Comparison of ENCODE assay signal across 10 cellular contexts in the genomic region with DNA sequence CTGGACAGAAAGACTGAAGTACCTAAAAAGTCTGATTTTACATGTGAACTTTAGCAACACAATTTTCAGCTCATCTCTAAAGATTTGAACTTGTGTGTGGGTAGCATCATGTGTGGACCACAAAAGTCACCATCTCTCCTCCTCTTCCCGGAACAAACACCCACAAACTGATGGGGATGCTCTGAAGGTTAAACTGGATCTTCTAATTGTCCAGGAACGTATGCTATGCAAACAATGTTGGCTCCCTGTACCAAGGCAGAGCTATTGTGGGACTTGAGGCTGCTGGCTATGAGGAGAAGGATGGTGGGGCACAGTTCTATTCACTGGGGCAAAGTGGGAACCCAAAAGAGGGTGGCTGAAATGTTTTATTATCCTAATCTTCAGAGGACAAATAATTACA.
DNase-seq lines count a peak whose midpoint lies in the region; ATAC-seq and TF ChIP-seq lines count a peak whose summit lies in the region.
"Had no signal": no experiment of that assay in that cellular context is flagged by ENCODE, and none has a peak within 500 bp of the region (broad histone marks: within the 10 kb centered on the region; RNA-seq: fewer than 3 reads in every experiment).

No MANE protein-coding gene starts in this region.

- POLR2A ChIA-PET in OCI-LY7 (lab: Charles Lee), result interaction anchor here (2.8 to 7.9 kb wide), 2 partner anchors 10 to 17 kb away, joined by 14 to 84 read pairs; no protein-coding TSS in a partner anchor

- intact Hi-C loops in OCI-LY7 (cut with micrococcal nuclease; ENCODE audit: unreplicated experiment) (no loop called here), upper lobe of right lung (cut with DNase I) (no loop called here)

- H3K36me3 ChIP-seq in OCI-LY7 (ENCODE audit: insufficient read depth, low read length) (no peaks in the 10 kb centered on the region), muscle layer of colon (ENCODE audit: insufficient read depth, low read length) (no peaks in the 10 kb centered on the region), upper lobe of right lung (no peaks in the 10 kb centered on the region)
- H3K36me3 ChIP-seq: WERI-Rb-1 had no signal

- H3K4me3 ChIP-seq in OCI-LY7 (ENCODE audit: low read depth, low read length, poor library complexity, severe bottlenecking) (no peak overlapping the region), muscle layer of colon (ENCODE audit: low read depth in 1 of 2, low read length in 2 of 2) (no peak overlapping the region), upper lobe of right lung (no peak overlapping the region)

- H3K79me2 ChIP-seq in OCI-LY7 (ENCODE audit: insufficient read depth, low read depth, low read length), result no peaks in the 10 kb centered on the region

- H3K27ac ChIP-seq in OCI-LY7 (ENCODE audit: low read depth, low read length, poor library complexity, severe bottlenecking) (no peak overlapping the region), epithelial cell of prostate (peak overlapping the region; percentile 99), muscle layer of colon (ENCODE audit: low read depth, low read length) (peak overlapping the region; percentile 41), upper lobe of right lung (peak overlapping the region; percentile 62)
- H3K27ac ChIP-seq: WERI-Rb-1 had no signal

- H3K9me2 ChIP-seq in OCI-LY7 (ENCODE audit: insufficient read depth, low read length), result no peaks in the 10 kb centered on the region

- no TSS peak for BruUV-seq in OCI-LY7 (replicated peaks; lab: Mats Ljungman, UMichigan)

- H3K4me1 ChIP-seq in OCI-LY7 (ENCODE audit: insufficient read depth, low read length, poor library complexity, severe bottlenecking) (peaks cover 63% of the 10 kb centered on the region), muscle layer of colon (ENCODE audit: insufficient read depth, low read length) (peaks cover 32% of the 10 kb centered on the region), upper lobe of right lung (peaks cover 42% of the 10 kb centered on the region)

- no peak for ATAC-seq in upper lobe of right lung

- TF ChIP-seq CTCF in OCI-LY7 (conservative IDR thresholded peaks at IDR 0.05; ENCODE audit: low read length) (no peak), upper lobe of right lung (IDR thresholded peaks at IDR 0.05) (no peak)

- H4K20me1 ChIP-seq in OCI-LY7 (ENCODE audit: insufficient read depth, low read length), result no peaks in the 10 kb centered on the region

- DNase-seq in OCI-LY7 (ENCODE audit: low spot score) (no peak), epithelial cell of prostate (ENCODE audit: low read depth, low spot score) (no peak), upper lobe of right lung (no peak), islet precursor cell (no peak), hippocampal formation (lab: John Stamatoyannopoulos, UW) (no peak), KBM-7 (no peak)
- DNase-seq: NCI-H1417 treated with DMSO at 0.1 percent for 48 hours; stimulated activated naive CD4-positive, alpha-beta T cell; WERI-Rb-1 had no signal

- no peaks in the 10 kb centered on the region for H3K9me3 ChIP-seq in OCI-LY7 (ENCODE audit: low read length)
- H3K9me3 ChIP-seq in muscle layer of colon (ENCODE audit: low read length), result no peaks in the 10 kb centered on the region
- no peaks in the 10 kb centered on the region for H3K9me3 ChIP-seq in upper lobe of right lung

- H3K4me2 ChIP-seq in OCI-LY7 (ENCODE audit: low read length), result 0 out of 2 replicates have a peak overlapping the region, but pooled peaks have one; percentile 40

- no peak overlapping the region for H3K9ac ChIP-seq in muscle layer of colon (ENCODE audit: low read length)

- in situ Hi-C loops in KBM-7 (cut with MboI; ENCODE audit: low pct_unique_long_range_greater_than_20kb, low sequenced_read_pairs), result loop anchor here (10.0 kb wide), 1 partner anchor 213 kb away; no protein-coding TSS in a partner anchor

- H2AFZ ChIP-seq in OCI-LY7 (ENCODE audit: low read length), result peak overlapping the region; percentile 48

- CTCF ChIA-PET in OCI-LY7 (lab: Charles Lee; ENCODE audit: unreplicated experiment), result no interaction called here

- no peaks in the 10 kb centered on the region for H3K27me3 ChIP-seq in muscle layer of colon (ENCODE audit: control insufficient read depth in 1 of 2, insufficient read depth in 2 of 2, low read length in 2 of 2)
- H3K27me3 ChIP-seq in upper lobe of right lung, result no peaks in the 10 kb centered on the region
